Comparison of ENCODE assay signal across 22 cellular contexts in the genomic region with DNA sequence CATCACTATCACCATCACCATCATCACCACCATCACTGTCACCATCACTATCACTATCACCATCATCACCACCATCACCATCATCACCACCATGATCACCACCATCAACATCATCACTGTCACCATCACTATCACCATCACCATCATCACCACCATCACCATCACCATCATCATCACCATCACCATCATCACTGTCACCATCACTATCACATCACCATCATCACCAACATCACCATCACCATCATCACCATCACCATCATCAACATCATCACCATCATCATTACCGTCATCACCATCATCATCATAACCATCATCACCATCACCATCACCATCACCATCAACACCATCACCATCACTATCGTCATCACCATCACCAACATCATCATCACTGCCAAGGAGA.
DNase-seq lines count a peak whose midpoint lies in the region; ATAC-seq, FAIRE-seq and TF ChIP-seq lines count a peak whose summit lies in the region.
"Had no signal": no experiment of that assay in that cellular context is flagged by ENCODE, and none has a peak within 500 bp of the region (broad histone marks: within the 10 kb centered on the region; RNA-seq: fewer than 3 reads in every experiment).

No MANE protein-coding gene starts in this region.

- no peaks in the 10 kb centered on the region for H3K36me3 Mint-ChIP-seq in CD14-positive monocyte
- H3K36me3 Mint-ChIP-seq: CD8-positive, alpha-beta memory T cell had no signal

- H2AK5ac ChIP-seq in neuronal stem cell (ENCODE audit: low read depth, low read length): no peak overlapping the region

- in situ Hi-C loops in K562 (cut with MboI): no loop called here

- ATAC-seq in K562 (no peak), HG03378 (IDR thresholded peaks at IDR 0.05; ENCODE audit: unreplicated experiment) (no peak)
- ATAC-seq: GM12878 had no signal

- H3K79me1 ChIP-seq in neuronal stem cell (ENCODE audit: low read depth, low read length): no peaks in the 10 kb centered on the region

- H2AFZ ChIP-seq in K562 (ENCODE audit: low read depth, low read length): no peak overlapping the region
- no peak overlapping the region for H2AFZ ChIP-seq in neuronal stem cell (ENCODE audit: low read length)
- H2AFZ ChIP-seq: GM23248 had no signal

- H4K91ac ChIP-seq in neuronal stem cell (ENCODE audit: low read depth, low read length, poor library complexity): no peak overlapping the region

- intact Hi-C loops in K562 (cut with micrococcal nuclease): no loop called here
- intact Hi-C loops in CD14-positive monocyte (cut with micrococcal nuclease): no loop called here
- intact Hi-C loops in adrenal gland (cut with DNase I): no loop called here

- peak overlapping the region; percentile 45 for H4K8ac ChIP-seq in neuronal stem cell (ENCODE audit: low read depth, low read length)

- DNase-seq in GM12891 (ENCODE audit: insufficient read length, low spot score): no peak
- DNase-seq in K562 (ENCODE audit: extremely low read depth in 1 of 4, low spot score in 3 of 4): no peak
- no peak for DNase-seq in neuronal stem cell (ENCODE audit: low spot score)
- no peak for DNase-seq in CD14-positive monocyte (ENCODE audit: low spot score)
- DNase-seq in adrenal gland: no peak
- no peak for DNase-seq in H54 (ENCODE audit: insufficient read length, low spot score)
- DNase-seq: CD4-positive, alpha-beta T cell; CD8-positive, alpha-beta memory T cell; DMS 273 treated with DMSO at 0.1 percent for 48 hours; DMS79; EL; GDM1; HCEC 1CT had no signal

- peak; percentile 43 for FAIRE-seq in GM12891 (lab: Jason Lieb, UNC)
- FAIRE-seq in K562 (lab: Jason Lieb, UNC): peak; percentile 54
- FAIRE-seq in H54 (lab: Jason Lieb, UNC): no peak
- FAIRE-seq: D721Med, GM18507 had no signal

- H3K18ac ChIP-seq in neuronal stem cell (ENCODE audit: low read length): no peak overlapping the region

- H3K4me2 ChIP-seq in K562 (ENCODE audit: insufficient read depth, low read length) (no peak overlapping the region), neuronal stem cell (ENCODE audit: insufficient read depth, low read length, poor library complexity, severe bottlenecking) (no peak overlapping the region)
- H3K4me2 ChIP-seq: BLaER1 had no signal

- H3K27me3 ChIP-seq in K562 (ENCODE audit: control insufficient read depth in 2 of 2, insufficient read depth in 2 of 2, low read length in 2 of 2): peaks cover 3 to 25% of the 10 kb centered on the region in 2 experiments; a peak in 3 of 5 replicates
- H3K27me3 ChIP-seq in neuronal stem cell (ENCODE audit: control insufficient read depth in 3 of 3, insufficient read depth in 3 of 3, low read depth in 1 of 3, low read length in 3 of 3): no peaks in the 10 kb centered on the region
- no peaks in the 10 kb centered on the region for H3K27me3 ChIP-seq in adrenal gland
- H3K27me3 ChIP-seq: BLaER1 had no signal

- H3K27ac Mint-ChIP-seq in CD14-positive monocyte: no peak overlapping the region
- H3K27ac Mint-ChIP-seq: B cell; CD4-positive, alpha-beta T cell; CD8-positive, alpha-beta memory T cell had no signal

- H3K4me1 ChIP-seq in HEK293 (ENCODE audit: control insufficient read depth, insufficient read depth, low read length) (no peaks in the 10 kb centered on the region), K562 (replicated peaks in 1 of 2; ENCODE audit: control insufficient read depth in 2 of 2, insufficient read depth in 2 of 2, low read length in 2 of 2) (no peaks in the 10 kb centered on the region), neuronal stem cell (ENCODE audit: control insufficient read depth in 2 of 2, insufficient read depth in 1 of 2, low read depth in 1 of 2, low read length in 2 of 2) (peaks cover 0 to 6% of the 10 kb centered on the region in 2 donors), adrenal gland (replicated peaks in 1 of 2) (no peaks in the 10 kb centered on the region)
- H3K4me1 ChIP-seq: BLaER1 had no signal

- no peak overlapping the region for H2BK12ac ChIP-seq in neuronal stem cell (ENCODE audit: low read length)

- no peak overlapping the region for H2BK120ac ChIP-seq in neuronal stem cell (ENCODE audit: low read depth, low read length)

- H3K9me3 ChIP-seq in HEK293 (ENCODE audit: control insufficient read depth, insufficient read depth, low read depth, low read length) (no peaks in the 10 kb centered on the region), K562 (replicated peaks; ENCODE audit: control insufficient read depth, insufficient read depth, low read depth, low read length) (no peaks in the 10 kb centered on the region), neuronal stem cell (replicated peaks in 1 of 2; ENCODE audit: control insufficient read depth in 2 of 2, insufficient read depth in 1 of 2, low read depth in 1 of 2, low read length in 2 of 2) (no peaks in the 10 kb centered on the region), adrenal gland (replicated peaks in 1 of 3) (no peaks in the 10 kb centered on the region)
- H3K9me3 ChIP-seq: BLaER1 had no signal

- 0% methylated on average over 2 of the region's 2 CpGs for WGBS in K562 (ENCODE audit: insufficient coverage, low coverage, missing lambda C conversion rate)
- 100% methylated on average over 1 to 2 of the region's 2 CpGs for WGBS in neuronal stem cell (ENCODE audit: extremely low coverage in 2 of 2, insufficient read length in 2 of 2, insufficient replicate concordance in 1 of 2), 2 donors
- 95 to 97% (median 95%) methylated on average over 2 of the region's 2 CpGs for WGBS in adrenal gland, 4 donors

- no peak for TF ChIP-seq CTCF in HEK293 (tag by site-specific recombination; IDR thresholded peaks at IDR 0.05)
- TF ChIP-seq CTCF in K562 (IDR thresholded peaks at IDR 0.05 in 2 of 3, conservative IDR thresholded peaks at IDR 0.05 in 1 of 3; ENCODE audit: insufficient read depth in 2 of 3, low read depth in 1 of 3, low read length in 3 of 3): no peak
- no peak for TF ChIP-seq CTCF in CD14-positive monocyte (IDR thresholded peaks at IDR 0.05)
- TF ChIP-seq CTCF in adrenal gland (IDR thresholded peaks at IDR 0.05): no peak

- no TSS peak for BruUV-seq in K562 (replicated peaks; lab: Mats Ljungman, UMichigan)

- TF ChIP-seq EP300 in K562 (IDR thresholded peaks at IDR 0.05; ENCODE audit: low read length): no peak

- H3K9me1 ChIP-seq in K562 (ENCODE audit: control insufficient read depth, insufficient read depth, low read length): no peaks in the 10 kb centered on the region

- H3K9me3 Mint-ChIP-seq in CD14-positive monocyte: peaks cover 0 to 1% (median 0%) of the 10 kb centered on the region in 7 donors
- H3K9me3 Mint-ChIP-seq: CD4-positive, alpha-beta T cell had no signal

- H2BK15ac ChIP-seq in neuronal stem cell (ENCODE audit: low read length): no peak overlapping the region

- CTCF ChIA-PET in HEK293 (lab: Yijun Ruan, JAX) (no interaction called here), K562 (lab: Yijun Ruan, JAX; ENCODE audit: low intra/inter-chr PET ratio) (no interaction called here)

- H3K79me2 ChIP-seq in K562 (ENCODE audit: control insufficient read depth, insufficient read depth, low read length): no peaks in the 10 kb centered on the region

- H3K14ac ChIP-seq in neuronal stem cell (ENCODE audit: low read length): no peak overlapping the region

- no peak overlapping the region for H3K9ac ChIP-seq in K562 (ENCODE audit: insufficient read depth in 1 of 2, low read depth in 2 of 2, low read length in 2 of 2)
- peak overlapping the region; percentile 10 for H3K9ac ChIP-seq in neuronal stem cell (ENCODE audit: low read depth, low read length, poor library complexity)
- H3K9ac ChIP-seq: BLaER1, GM23248 had no signal

- no peaks in the 10 kb centered on the region for H3K36me3 ChIP-seq in HEK293 (ENCODE audit: control insufficient read depth in 2 of 2, insufficient read depth in 1 of 2, low read length in 2 of 2)
- no peaks in the 10 kb centered on the region for H3K36me3 ChIP-seq in K562 (ENCODE audit: control insufficient read depth, insufficient read depth, low read length)
- no peaks in the 10 kb centered on the region for H3K36me3 ChIP-seq in neuronal stem cell (replicated peaks in 1 of 2; ENCODE audit: control insufficient read depth in 2 of 2, insufficient read depth in 2 of 2, low read length in 2 of 2)
- H3K36me3 ChIP-seq in adrenal gland (replicated peaks in 1 of 2): no peaks in the 10 kb centered on the region
- H3K36me3 ChIP-seq: BLaER1 had no signal

- no peak for TF ChIP-seq RAD21 in K562 (CRISPR knock-in tag; conservative IDR thresholded peaks at IDR 0.05 in 1 of 2, IDR thresholded peaks at IDR 0.05 in 1 of 2)

- H3K4me3 ChIP-seq in HEK293 (ENCODE audit: low read depth, low read length) (no peak overlapping the region), K562 (no peak overlapping the region), neuronal stem cell (ENCODE audit: low read length in 2 of 2) (peak overlapping the region in 1 of 2 donors; percentile 41), adrenal gland (no peak overlapping the region)
- H3K4me3 ChIP-seq: BLaER1, GM12878, GM23248 had no signal

- no peak for TF ChIP-seq POLR2A in GM12891 (IDR thresholded peaks at IDR 0.05; ENCODE audit: low read depth, low read length)
- TF ChIP-seq POLR2A in K562 (conservative IDR thresholded peaks at IDR 0.05): no peak
- no peak for TF ChIP-seq POLR2A in adrenal gland (IDR thresholded peaks at IDR 0.05)
- TF ChIP-seq POLR2A in H54 (IDR thresholded peaks at IDR 0.05; ENCODE audit: low read depth, low read length): no peak

- H3K27ac ChIP-seq in HEK293 (ENCODE audit: extremely low read depth, low read depth, low read length) (no peak overlapping the region), K562 (ENCODE audit: extremely low read depth, low read depth, low read length) (no peak overlapping the region), neuronal stem cell (replicated peaks; ENCODE audit: low read length) (no peak overlapping the region), adrenal gland (no peak overlapping the region)
- H3K27ac ChIP-seq: BLaER1, C4-2B, GM23248 had no signal

- POLR2A ChIA-PET in HEK293 (lab: Yijun Ruan, JAX): no interaction called here
- POLR2A ChIA-PET in K562 (lab: Yijun Ruan, JAX): no interaction called here

- no peaks in the 10 kb centered on the region for H3K4me1 Mint-ChIP-seq in CD14-positive monocyte
- H3K4me1 Mint-ChIP-seq: B cell; CD8-positive, alpha-beta memory T cell had no signal

- no peak overlapping the region for H3K4ac ChIP-seq in neuronal stem cell (ENCODE audit: low read length)

- no peaks in the 10 kb centered on the region; the same call in 1 of the 2 replicates for H4K20me1 ChIP-seq in K562 (replicated peaks; ENCODE audit: control insufficient read depth, insufficient read depth, low read length)
- H4K20me1 ChIP-seq: BLaER1 had no signal

- no peak overlapping the region for H3K4me3 Mint-ChIP-seq in CD14-positive monocyte
- H3K4me3 Mint-ChIP-seq: B cell; CD4-positive, alpha-beta T cell; CD8-positive, alpha-beta memory T cell had no signal

- H3K27me3 Mint-ChIP-seq in CD14-positive monocyte (ENCODE audit: low read depth in 3 of 3): peaks cover 0 to 7% (median under 1%) of the 10 kb centered on the region in 3 donors
- H3K27me3 Mint-ChIP-seq: B cell had no signal

- H3K23ac ChIP-seq in neuronal stem cell (ENCODE audit: low read depth, low read length, poor library complexity): no peak overlapping the region

- no peak overlapping the region for H2BK5ac ChIP-seq in neuronal stem cell (ENCODE audit: low read length)

TF ChIP-seq in HEK293, 187 proteins besides CTCF, POLR2A, EP300 and RAD21 (continues in another document):
- TF ChIP-seq ZNF416 (tag by site-specific recombination; IDR thresholded peaks at IDR 0.05): no peak

TF ChIP-seq in K562, 482 proteins besides CTCF, POLR2A, EP300 and RAD21 (continues in another document):
- peak; percentile 59; the same call in 1 of the 2 replicates for TF ChIP-seq EHMT2 (IDR thresholded peaks at IDR 0.05)
